ENCODE assay signal across 1 cellular context in the genomic region with DNA sequence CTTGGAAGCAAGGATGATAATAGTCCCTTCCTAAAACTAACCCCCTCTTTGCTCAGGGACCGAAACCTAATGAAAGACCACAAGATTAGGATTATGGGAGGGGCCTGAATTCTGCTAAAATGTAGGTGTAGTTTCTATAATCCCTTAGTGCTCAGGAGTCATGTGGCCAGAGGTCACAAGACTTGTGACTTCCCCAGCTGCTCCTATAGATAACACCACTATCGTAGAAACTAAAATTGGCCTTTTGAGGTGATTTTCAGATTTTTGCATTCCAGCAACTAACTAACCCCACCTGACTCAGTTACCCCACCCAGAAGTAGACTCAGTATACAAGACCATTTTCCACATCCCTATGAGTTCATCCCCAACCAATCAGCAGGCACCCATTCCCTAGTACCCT.
TF ChIP-seq lines count a peak whose summit lies in the region.

No MANE protein-coding gene starts in this region.

TF ChIP-seq in HepG2, 621 proteins besides CTCF, POLR2A, EP300 and RAD21:
- TF ChIP-seq MTERF4 (CRISPR knock-in tag; IDR thresholded peaks at IDR 0.05) (no peak), KAT7 (CRISPR knock-in tag; IDR thresholded peaks at IDR 0.05; ENCODE audit: borderline replicate concordance) (no peak), GRHL1 (CRISPR knock-in tag; conservative IDR thresholded peaks at IDR 0.05) (no peak), KLF16 (CRISPR knock-in tag; IDR thresholded peaks at IDR 0.05) (no peak), ZNF720 (CRISPR knock-in tag; IDR thresholded peaks at IDR 0.05) (no peak), BCL6 (CRISPR knock-in tag; IDR thresholded peaks at IDR 0.05) (no peak), POLR2AphosphoS5 (IDR thresholded peaks at IDR 0.05; ENCODE audit: low read depth, low read length) (no peak), HDAC6 (IDR thresholded peaks at IDR 0.05; ENCODE audit: low read depth, low read length) (no peak), PAX8 (CRISPR knock-in tag; IDR thresholded peaks at IDR 0.05; ENCODE audit: borderline replicate concordance) (no peak), SIN3A (IDR thresholded peaks at IDR 0.05; ENCODE audit: borderline replicate concordance, low read depth, low read length) (no peak), DBP (CRISPR knock-in tag; IDR thresholded peaks at IDR 0.05; ENCODE audit: not compliant biosample characterization) (no peak), SMC3 (IDR thresholded peaks at IDR 0.05; ENCODE audit: low read length) (no peak), ZNF343 (CRISPR knock-in tag; IDR thresholded peaks at IDR 0.05) (no peak), NFKBIZ (CRISPR knock-in tag; IDR thresholded peaks at IDR 0.05) (no peak), POLR2G (IDR thresholded peaks at IDR 0.05; ENCODE audit: low read depth, low read length) (no peak), KDM3A (CRISPR knock-in tag; IDR thresholded peaks at IDR 0.05; ENCODE audit: low read depth) (no peak), FOXO4 (CRISPR knock-in tag; conservative IDR thresholded peaks at IDR 0.05) (no peak), ZNF883 (CRISPR knock-in tag; IDR thresholded peaks at IDR 0.05; ENCODE audit: not compliant biosample characterization) (no peak)
